8 cellular contexts compared by ENCODE assay signal in the genomic region with DNA sequence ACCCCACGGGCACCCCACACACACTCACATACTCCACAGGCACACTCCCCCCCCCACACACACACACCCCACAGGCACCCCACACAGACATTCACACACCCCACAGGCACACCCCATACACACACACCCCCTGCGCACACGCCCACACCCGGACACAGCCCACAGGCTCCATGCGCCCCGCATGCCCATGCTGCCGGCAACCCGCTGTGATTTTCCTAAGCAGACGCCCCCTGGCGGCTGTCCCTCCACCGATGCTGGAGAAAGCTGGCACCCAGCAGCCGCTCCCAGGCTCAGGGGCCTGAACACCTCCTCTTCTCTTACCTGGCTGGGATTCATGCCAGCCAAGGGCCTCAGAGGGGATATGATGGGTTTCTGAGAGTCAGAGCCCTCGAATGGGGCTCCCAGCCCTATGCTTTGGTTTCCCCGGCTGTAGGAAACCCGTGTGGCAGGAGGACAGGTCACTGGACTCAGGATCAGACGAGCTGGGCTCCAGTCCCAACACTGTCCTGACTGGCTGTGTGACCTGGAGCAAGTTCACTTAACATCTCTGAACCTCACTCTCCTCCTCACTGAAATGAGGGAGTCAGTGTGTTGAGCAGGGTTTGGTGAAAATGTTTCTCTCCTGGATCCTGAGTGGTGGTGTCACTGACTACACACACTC. TPM values are rescaled to one million over a fixed set of nuclear protein-coding genes. Genes with fewer than 3 reads are reported as not detected.
A peak's percentile ranks its signal among the peaks of the same experiment; 100 is the strongest.
DNase-seq lines count a peak whose midpoint lies in the region; ATAC-seq lines count a peak whose summit lies in the region.

No MANE protein-coding gene starts in this region.

- H3K27ac Mint-ChIP-seq in central memory CD8-positive, alpha-beta T cell (ENCODE audit: low read depth), result peak overlapping the region; percentile 86

- H3K4me1 Mint-ChIP-seq in central memory CD8-positive, alpha-beta T cell, result peaks cover 42% of the 10 kb centered on the region

- intact Hi-C loops in left colon (cut with DNase I, micrococcal nuclease), result no loop called here

- peak; percentile 18 for DNase-seq in NCI-H2107 (lab: John Stamatoyannopoulos, UW)
- DNase-seq in NCI-H2107 treated with DMSO at 0.1 percent for 48 hours (lab: John Stamatoyannopoulos, UW; ENCODE audit: unreplicated experiment), result no peak
- peak; percentile 26 for DNase-seq in NCI-H2029 treated with DMSO at 0.1 percent for 48 hours (lab: John Stamatoyannopoulos, UW)
- peak; percentile 73 to 88 for DNase-seq in activated CD4-positive, alpha-beta T cell treated with anti-CD3 and anti-CD28 coated beads for 24 hours (ENCODE audit: low read depth in 2 of 2)
- DNase-seq in central memory CD8-positive, alpha-beta T cell (ENCODE audit: low spot score in 2 of 2), result peak; percentile 61 to 71
- peak; percentile 80 to 97 for DNase-seq in left colon
- peak; percentile 83 for DNase-seq in stimulated activated CD4-positive, alpha-beta T cell treated with anti-CD3 and anti-CD28 coated beads, Interleukin-4, amount 100 ng/mL, for 1 hour

- peak overlapping the region; percentile 61 for H3K4me3 Mint-ChIP-seq in central memory CD8-positive, alpha-beta T cell

- peaks cover 7% of the 10 kb centered on the region for H3K36me3 Mint-ChIP-seq in central memory CD8-positive, alpha-beta T cell (ENCODE audit: insufficient read depth)

- no peaks in the 10 kb centered on the region for H3K9me3 Mint-ChIP-seq in central memory CD8-positive, alpha-beta T cell

- no peaks in the 10 kb centered on the region for H3K27me3 Mint-ChIP-seq in central memory CD8-positive, alpha-beta T cell

- ATAC-seq in central memory CD8-positive, alpha-beta T cell (replicated peaks; ENCODE audit: extremely low read depth, poor library complexity, severe bottlenecking), result peak; percentile 52
- peak; percentile 68 for ATAC-seq in left colon
- no peak for ATAC-seq in GM18867 (IDR thresholded peaks at IDR 0.05; ENCODE audit: unreplicated experiment)

RNA-seq across cellular contexts. Expression of a gene that starts 19.6 kb away (rescaled TPM):
- 1 to 10 TPM in 1 of 2 donors, under 1 TPM in 1; 0.79 to 1.4 TPM for total RNA-seq in left colon

RNA-seq across cellular contexts. Expression of a gene that starts 50.8 kb away (rescaled TPM):
- 100 to 1,000 TPM; 160 to 169 TPM for total RNA-seq in left colon
